1 cellular context compared by ENCODE assay signal in genomic region chr17:50476545-50477315, GRCh38.
TF ChIP-seq lines count a peak whose summit lies in the region.

No MANE protein-coding gene starts in this region.

TF ChIP-seq in HepG2, 621 proteins besides CTCF, POLR2A, EP300 and RAD21 (continued from another document and continues in another):
- TF ChIP-seq CSRNP2 (CRISPR knock-in tag; conservative IDR thresholded peaks at IDR 0.05; ENCODE audit: low read depth) (no peak), ZNF251 (CRISPR knock-in tag; IDR thresholded peaks at IDR 0.05) (no peak), ZNF143 (CRISPR knock-in tag; IDR thresholded peaks at IDR 0.05) (no peak), GZF1 (CRISPR knock-in tag; IDR thresholded peaks at IDR 0.05) (no peak), IRF2 (CRISPR knock-in tag; IDR thresholded peaks at IDR 0.05) (no peak), ZSCAN29 (CRISPR knock-in tag; conservative IDR thresholded peaks at IDR 0.05) (no peak), HNRNPH1 (optimal IDR thresholded peaks at IDR 0.05; ENCODE audit: low read depth, low read length) (no peak), KAT2B (IDR thresholded peaks at IDR 0.05; ENCODE audit: borderline replicate concordance, low read depth, low read length) (no peak), ZNF142 (CRISPR knock-in tag; IDR thresholded peaks at IDR 0.05) (0 out of 2 replicates have a peak, but pooled peaks have one; percentile 35), ZNF768 (CRISPR knock-in tag; IDR thresholded peaks at IDR 0.05) (no peak; the same call in 1 of the 2 replicates), ZNF468 (CRISPR knock-in tag; IDR thresholded peaks at IDR 0.05) (no peak), HES4 (CRISPR knock-in tag; IDR thresholded peaks at IDR 0.05; ENCODE audit: borderline replicate concordance) (no peak), ZNF530 (CRISPR knock-in tag; IDR thresholded peaks at IDR 0.05; ENCODE audit: low read depth) (no peak), NFATC3 (CRISPR knock-in tag; IDR thresholded peaks at IDR 0.05) (no peak), GTF2F1 (IDR thresholded peaks at IDR 0.05; ENCODE audit: low read length) (no peak), ARNT (IDR thresholded peaks at IDR 0.05) (no peak), HDAC2 (CRISPR knock-in tag; IDR thresholded peaks at IDR 0.05) (peak; percentile 45; the same call in 1 of the 2 replicates), ZNF609 (CRISPR knock-in tag; IDR thresholded peaks at IDR 0.05; ENCODE audit: borderline replicate concordance) (no peak; the same call in 1 of the 2 replicates), ZNF414 (CRISPR knock-in tag; IDR thresholded peaks at IDR 0.05) (no peak), NFIC (IDR thresholded peaks at IDR 0.05; ENCODE audit: low read length) (no peak), PHF21A (CRISPR knock-in tag; IDR thresholded peaks at IDR 0.05) (no peak), MXI1 (IDR thresholded peaks at IDR 0.05; ENCODE audit: borderline replicate concordance, low read depth, low read length) (no peak), ZFP82 (CRISPR knock-in tag; IDR thresholded peaks at IDR 0.05; ENCODE audit: borderline replicate concordance) (no peak; the same call in 1 of the 2 replicates), ZNF20 (CRISPR knock-in tag; IDR thresholded peaks at IDR 0.05) (no peak), SMARCE1 (IDR thresholded peaks at IDR 0.05; ENCODE audit: borderline replicate concordance) (no peak), MED8 (CRISPR knock-in tag; IDR thresholded peaks at IDR 0.05; ENCODE audit: insufficient replicate concordance) (no peak), RBAK (CRISPR knock-in tag; IDR thresholded peaks at IDR 0.05) (no peak), ESRRA (CRISPR knock-in tag; IDR thresholded peaks at IDR 0.05; ENCODE audit: low read depth) (no peak; the same call in 1 of the 2 replicates), SIX1 (CRISPR knock-in tag; IDR thresholded peaks at IDR 0.05; ENCODE audit: borderline replicate concordance) (no peak), RFX1 (IDR thresholded peaks at IDR 0.05) (no peak), FOXA1 (IDR thresholded peaks at IDR 0.05) (no peak), FOXA1 (CRISPR knock-in tag; IDR thresholded peaks at IDR 0.05) (peak; percentile 9; the same call in 1 of the 2 replicates), SP5 (CRISPR knock-in tag; IDR thresholded peaks at IDR 0.05; ENCODE audit: borderline replicate concordance, low read depth) (peak; percentile 24; the same call in 1 of the 2 replicates), ZNF44 (CRISPR knock-in tag; IDR thresholded peaks at IDR 0.05) (no peak; the same call in 1 of the 2 replicates), SNAI1 (CRISPR knock-in tag; IDR thresholded peaks at IDR 0.05; ENCODE audit: borderline replicate concordance) (no peak), ZNF580 (CRISPR knock-in tag; IDR thresholded peaks at IDR 0.05; ENCODE audit: borderline replicate concordance, low read depth) (no peak), POGK (CRISPR knock-in tag; conservative IDR thresholded peaks at IDR 0.05) (no peak), U2AF2 (IDR thresholded peaks at IDR 0.05; ENCODE audit: low read depth, low read length) (no peak), KLF15 (CRISPR knock-in tag; IDR thresholded peaks at IDR 0.05; ENCODE audit: borderline replicate concordance) (no peak), ZNF776 (CRISPR knock-in tag; IDR thresholded peaks at IDR 0.05) (no peak), GTF3A (CRISPR knock-in tag; conservative IDR thresholded peaks at IDR 0.05) (no peak), DNMT3B (CRISPR knock-in tag; conservative IDR thresholded peaks at IDR 0.05) (no peak), ZNF567 (CRISPR knock-in tag; IDR thresholded peaks at IDR 0.05; ENCODE audit: borderline replicate concordance) (no peak), ZNF292 (CRISPR knock-in tag; IDR thresholded peaks at IDR 0.05; ENCODE audit: borderline replicate concordance, low read depth) (peak; percentile 65; the same call in 1 of the 2 replicates), RNF2 (conservative IDR thresholded peaks at IDR 0.05; ENCODE audit: low read depth) (no peak), RARA (CRISPR knock-in tag; IDR thresholded peaks at IDR 0.05) (peak; percentile 47; the same call in 1 of the 2 replicates), AKAP8 (CRISPR knock-in tag; IDR thresholded peaks at IDR 0.05) (no peak), ARID2 (CRISPR knock-in tag; IDR thresholded peaks at IDR 0.05; ENCODE audit: borderline replicate concordance) (no peak), HMG20A (CRISPR knock-in tag; IDR thresholded peaks at IDR 0.05; ENCODE audit: borderline replicate concordance) (no peak; the same call in 1 of the 2 replicates), ZNF207 (IDR thresholded peaks at IDR 0.05; ENCODE audit: borderline replicate concordance) (no peak), RFXANK (CRISPR knock-in tag; IDR thresholded peaks at IDR 0.05) (no peak), NFRKB (IDR thresholded peaks at IDR 0.05) (no peak)
- TF ChIP-seq, protein P1, sequence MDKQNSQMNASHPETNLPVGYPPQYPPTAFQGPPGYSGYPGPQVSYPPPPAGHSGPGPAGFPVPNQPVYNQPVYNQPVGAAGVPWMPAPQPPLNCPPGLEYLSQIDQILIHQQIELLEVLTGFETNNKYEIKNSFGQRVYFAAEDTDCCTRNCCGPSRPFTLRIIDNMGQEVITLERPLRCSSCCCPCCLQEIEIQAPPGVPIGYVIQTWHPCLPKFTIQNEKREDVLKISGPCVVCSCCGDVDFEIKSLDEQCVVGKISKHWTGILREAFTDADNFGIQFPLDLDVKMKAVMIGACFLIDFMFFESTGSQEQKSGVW (CRISPR knock-in tag; IDR thresholded peaks at IDR 0.05; ENCODE audit: borderline replicate concordance), result no peak
- TF ChIP-seq, protein P2, sequence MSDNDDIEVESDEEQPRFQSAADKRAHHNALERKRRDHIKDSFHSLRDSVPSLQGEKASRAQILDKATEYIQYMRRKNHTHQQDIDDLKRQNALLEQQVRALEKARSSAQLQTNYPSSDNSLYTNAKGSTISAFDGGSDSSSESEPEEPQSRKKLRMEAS (IDR thresholded peaks at IDR 0.05), result no peak
- TF ChIP-seq, protein P3, sequence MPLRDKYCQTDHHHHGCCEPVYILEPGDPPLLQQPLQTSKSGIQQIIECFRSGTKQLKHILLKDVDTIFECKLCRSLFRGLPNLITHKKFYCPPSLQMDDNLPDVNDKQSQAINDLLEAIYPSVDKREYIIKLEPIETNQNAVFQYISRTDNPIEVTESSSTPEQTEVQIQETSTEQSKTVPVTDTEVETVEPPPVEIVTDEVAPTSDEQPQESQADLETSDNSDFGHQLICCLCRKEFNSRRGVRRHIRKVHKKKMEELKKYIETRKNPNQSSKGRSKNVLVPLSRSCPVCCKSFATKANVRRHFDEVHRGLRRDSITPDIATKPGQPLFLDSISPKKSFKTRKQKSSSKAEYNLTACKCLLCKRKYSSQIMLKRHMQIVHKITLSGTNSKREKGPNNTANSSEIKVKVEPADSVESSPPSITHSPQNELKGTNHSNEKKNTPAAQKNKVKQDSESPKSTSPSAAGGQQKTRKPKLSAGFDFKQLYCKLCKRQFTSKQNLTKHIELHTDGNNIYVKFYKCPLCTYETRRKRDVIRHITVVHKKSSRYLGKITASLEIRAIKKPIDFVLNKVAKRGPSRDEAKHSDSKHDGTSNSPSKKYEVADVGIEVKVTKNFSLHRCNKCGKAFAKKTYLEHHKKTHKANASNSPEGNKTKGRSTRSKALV (CRISPR knock-in tag; IDR thresholded peaks at IDR 0.05), result no peak
